21 cellular contexts compared by ENCODE assay signal in genomic region chr5:62558941-62559340, GRCh38. TPM values are rescaled to one million over a fixed set of nuclear protein-coding genes. Genes with fewer than 3 reads are reported as not detected.
DNase-seq lines count a peak whose midpoint lies in the region; ATAC-seq and TF ChIP-seq lines count a peak whose summit lies in the region.
"Had no signal": no experiment of that assay in that cellular context is flagged by ENCODE, and none has a peak within 500 bp of the region (broad histone marks: within the 10 kb centered on the region; RNA-seq: fewer than 3 reads in every experiment).

No MANE protein-coding gene starts in this region.

- H3K4me1 Mint-ChIP-seq in activated T-cell treated with anti-CD3 and anti-CD28 coated beads, Interleukin-2, amount 50 U/mL, for 72 hours (ENCODE audit: low read depth): no peaks in the 10 kb centered on the region
- no peaks in the 10 kb centered on the region for H3K4me1 Mint-ChIP-seq in progenitor cell of endocrine pancreas (ENCODE audit: low read depth)
- H3K4me1 Mint-ChIP-seq: B cell; CD8-positive, alpha-beta memory T cell had no signal

- no peaks in the 10 kb centered on the region for H3K27me3 ChIP-seq in MG63
- H3K27me3 ChIP-seq: BLaER1 treated with 17β-estradiol and CSF1 and Interleukin-3, amounts not matched to agents 10 nM and 100 nM had no signal

- no peak for TF ChIP-seq CTCF in progenitor cell of endocrine pancreas (IDR thresholded peaks at IDR 0.05; ENCODE audit: unreplicated experiment)

- H3K4me3 ChIP-seq in MG63: no peak overlapping the region
- H3K4me3 ChIP-seq: A549; BLaER1 treated with 17β-estradiol and CSF1 and Interleukin-3, amounts not matched to agents 10 nM and 100 nM; GM12878 had no signal

- H3K27ac Mint-ChIP-seq in activated T-cell treated with anti-CD3 and anti-CD28 coated beads, Interleukin-2, amount 50 U/mL, for 72 hours: peak overlapping the region; percentile 43
- H3K27ac Mint-ChIP-seq in progenitor cell of endocrine pancreas: peak overlapping the region; percentile 6
- H3K27ac Mint-ChIP-seq: B cell; CD4-positive, CD25-positive, alpha-beta regulatory T cell; CD8-positive, alpha-beta memory T cell had no signal

- H3K36me3 Mint-ChIP-seq in activated T-cell treated with anti-CD3 and anti-CD28 coated beads, Interleukin-2, amount 50 U/mL, for 72 hours (ENCODE audit: insufficient read depth in 2 of 2): peaks cover 0 to 7% of the 10 kb centered on the region in 2 donors
- H3K36me3 Mint-ChIP-seq in progenitor cell of endocrine pancreas (ENCODE audit: insufficient read depth): peaks cover 11% of the 10 kb centered on the region

- H3K4me3 Mint-ChIP-seq in activated T-cell treated with anti-CD3 and anti-CD28 coated beads, Interleukin-2, amount 50 U/mL, for 72 hours: no peak overlapping the region
- no peak overlapping the region for H3K4me3 Mint-ChIP-seq in progenitor cell of endocrine pancreas (ENCODE audit: low read depth)
- H3K4me3 Mint-ChIP-seq: B cell; CD4-positive, alpha-beta memory T cell; CD4-positive, CD25-positive, alpha-beta regulatory T cell; CD8-positive, alpha-beta memory T cell had no signal

- peaks cover 2% of the 10 kb centered on the region; the same call in 1 of the 2 replicates for H3K36me3 ChIP-seq in MG63

- no peak for ATAC-seq in activated T-cell treated with anti-CD3 and anti-CD28 coated beads, Interleukin-2, amount 50 U/mL, for 72 hours (replicated peaks in 1 of 2)
- ATAC-seq: A549, GM12878 had no signal

- no peaks in the 10 kb centered on the region for H3K9me3 Mint-ChIP-seq in activated T-cell treated with anti-CD3 and anti-CD28 coated beads, Interleukin-2, amount 50 U/mL, for 72 hours
- H3K9me3 Mint-ChIP-seq in progenitor cell of endocrine pancreas (ENCODE audit: low read depth): no peaks in the 10 kb centered on the region
- H3K9me3 Mint-ChIP-seq: CD4-positive, alpha-beta memory T cell; CD4-positive, CD25-positive, alpha-beta regulatory T cell; CD8-positive, alpha-beta memory T cell had no signal

- H3K27me3 Mint-ChIP-seq in activated T-cell treated with anti-CD3 and anti-CD28 coated beads, Interleukin-2, amount 50 U/mL, for 72 hours (ENCODE audit: low read depth): no peaks in the 10 kb centered on the region
- no peaks in the 10 kb centered on the region for H3K27me3 Mint-ChIP-seq in progenitor cell of endocrine pancreas
- H3K27me3 Mint-ChIP-seq: B cell; CD4-positive, alpha-beta memory T cell; CD4-positive, CD25-positive, alpha-beta regulatory T cell; CD8-positive, alpha-beta memory T cell had no signal

- no peaks in the 10 kb centered on the region for H3K9me3 ChIP-seq in MG63
- H3K9me3 ChIP-seq: A549; BLaER1 treated with 17β-estradiol and CSF1 and Interleukin-3, amounts not matched to agents 10 nM and 100 nM had no signal

- DNase-seq in activated T-cell treated with anti-CD3 and anti-CD28 coated beads, Interleukin-2, amount 50 U/mL, for 72 hours: no peak
- DNase-seq in activated T-cell treated with anti-CD3 and anti-CD28 coated beads for 4 hours: no peak
- DNase-seq in progenitor cell of endocrine pancreas (ENCODE audit: low spot score, unreplicated experiment): no peak
- DNase-seq in MG63: no peak
- DNase-seq in GM19240 (ENCODE audit: insufficient read length, low spot score): no peak
- DNase-seq: AML-193; CD4-positive, alpha-beta memory T cell; CD4-positive, CD25-positive, alpha-beta regulatory T cell; CD8-positive, alpha-beta memory T cell; COR-L47; DMS 273 treated with DMSO at 0.1 percent for 48 hours; DMS153; DMS53; DMS79; DND-41; EL; GDM1 had no signal

RNA-seq across cellular contexts. Expression of gene LRRC70, which starts 19.7 kb away (rescaled TPM):
- 1 to 10 TPM in 1 of 2 donors, under 1 TPM in 1; 0.86 to 1.5 TPM for total RNA-seq in activated T-cell treated with anti-CD3 and anti-CD28 coated beads, Interleukin-2, amount 50 U/mL, for 72 hours
- total RNA-seq in progenitor cell of endocrine pancreas: 0.75 and 0.77 TPM in 2 replicates
- total RNA-seq in MG63 (2014; rRNA removed; shearing (Covaris generic); ENCODE audit: low replicate concordance): 0.10 TPM in 1 of 2 replicates, not detected in the other
